2 cellular contexts compared by ENCODE assay signal in the genomic region with DNA sequence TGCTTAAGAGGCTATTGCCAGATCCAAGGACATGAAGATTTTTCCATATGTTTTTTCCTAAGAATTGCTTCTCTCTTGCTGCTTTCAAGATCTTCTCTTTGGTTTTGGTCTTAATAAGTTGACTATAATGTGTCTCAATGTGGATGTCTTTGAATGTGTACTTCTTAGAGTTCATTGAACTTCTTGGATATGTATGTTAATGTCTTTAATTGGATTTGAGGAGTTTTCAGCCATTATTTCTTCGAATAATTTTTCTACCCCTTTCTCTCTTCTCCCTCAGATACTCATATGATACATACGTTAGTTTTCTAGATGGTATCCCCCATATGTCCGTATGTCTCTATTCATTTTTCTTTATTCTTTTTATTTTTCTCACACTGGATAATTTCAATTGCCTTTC.
TF ChIP-seq lines count a peak whose summit lies in the region.

No MANE protein-coding gene starts in this region.

TF ChIP-seq in HepG2, 621 proteins besides CTCF, POLR2A, EP300 and RAD21 (continues in another document):
- TF ChIP-seq MED13 (CRISPR knock-in tag; IDR thresholded peaks at IDR 0.05) (no peak), RXRA (CRISPR knock-in tag; IDR thresholded peaks at IDR 0.05) (no peak), KLF16 (CRISPR knock-in tag; IDR thresholded peaks at IDR 0.05) (no peak), ZNF724P (CRISPR knock-in tag; IDR thresholded peaks at IDR 0.05; ENCODE audit: borderline replicate concordance) (no peak), ZNF737 (CRISPR knock-in tag; IDR thresholded peaks at IDR 0.05; ENCODE audit: borderline replicate concordance) (no peak), NCOA2 (CRISPR knock-in tag; IDR thresholded peaks at IDR 0.05) (no peak), NR3C1 (CRISPR knock-in tag; IDR thresholded peaks at IDR 0.05) (no peak), ZNF30 (CRISPR knock-in tag; IDR thresholded peaks at IDR 0.05) (no peak), ZNF234 (CRISPR knock-in tag; conservative IDR thresholded peaks at IDR 0.05) (no peak), SIN3A (IDR thresholded peaks at IDR 0.05; ENCODE audit: borderline replicate concordance, low read depth, low read length) (no peak), FOXK2 (IDR thresholded peaks at IDR 0.05) (no peak)
- TF ChIP-seq, protein P1, sequence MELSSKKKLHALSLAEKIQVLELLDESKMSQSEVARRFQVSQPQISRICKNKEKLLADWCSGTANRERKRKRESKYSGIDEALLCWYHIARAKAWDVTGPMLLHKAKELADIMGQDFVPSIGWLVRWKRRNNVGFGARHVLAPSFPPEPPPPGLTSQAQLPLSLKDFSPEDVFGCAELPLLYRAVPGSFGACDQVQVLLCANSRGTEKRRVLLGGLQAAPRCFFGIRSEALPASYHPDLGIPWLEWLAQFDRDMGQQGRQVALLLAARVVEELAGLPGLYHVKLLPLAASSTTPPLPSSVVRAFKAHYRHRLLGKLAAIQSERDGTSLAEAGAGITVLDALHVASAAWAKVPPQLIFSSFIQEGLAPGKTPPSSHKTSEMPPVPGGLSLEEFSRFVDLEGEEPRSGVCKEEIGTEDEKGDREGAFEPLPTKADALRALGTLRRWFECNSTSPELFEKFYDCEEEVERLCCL (CRISPR knock-in tag; IDR thresholded peaks at IDR 0.05; ENCODE audit: borderline replicate concordance), result no peak
- TF ChIP-seq, protein P2, sequence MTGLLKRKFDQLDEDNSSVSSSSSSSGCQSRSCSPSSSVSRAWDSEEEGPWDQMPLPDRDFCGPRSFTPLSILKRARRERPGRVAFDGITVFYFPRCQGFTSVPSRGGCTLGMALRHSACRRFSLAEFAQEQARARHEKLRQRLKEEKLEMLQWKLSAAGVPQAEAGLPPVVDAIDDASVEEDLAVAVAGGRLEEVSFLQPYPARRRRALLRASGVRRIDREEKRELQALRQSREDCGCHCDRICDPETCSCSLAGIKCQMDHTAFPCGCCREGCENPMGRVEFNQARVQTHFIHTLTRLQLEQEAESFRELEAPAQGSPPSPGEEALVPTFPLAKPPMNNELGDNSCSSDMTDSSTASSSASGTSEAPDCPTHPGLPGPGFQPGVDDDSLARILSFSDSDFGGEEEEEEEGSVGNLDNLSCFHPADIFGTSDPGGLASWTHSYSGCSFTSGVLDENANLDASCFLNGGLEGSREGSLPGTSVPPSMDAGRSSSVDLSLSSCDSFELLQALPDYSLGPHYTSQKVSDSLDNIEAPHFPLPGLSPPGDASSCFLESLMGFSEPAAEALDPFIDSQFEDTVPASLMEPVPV (CRISPR knock-in tag; IDR thresholded peaks at IDR 0.05), result no peak
- TF ChIP-seq, protein P3, sequence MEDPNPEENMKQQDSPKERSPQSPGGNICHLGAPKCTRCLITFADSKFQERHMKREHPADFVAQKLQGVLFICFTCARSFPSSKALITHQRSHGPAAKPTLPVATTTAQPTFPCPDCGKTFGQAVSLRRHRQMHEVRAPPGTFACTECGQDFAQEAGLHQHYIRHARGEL (CRISPR knock-in tag; IDR thresholded peaks at IDR 0.05), result no peak
- TF ChIP-seq, protein P4, sequence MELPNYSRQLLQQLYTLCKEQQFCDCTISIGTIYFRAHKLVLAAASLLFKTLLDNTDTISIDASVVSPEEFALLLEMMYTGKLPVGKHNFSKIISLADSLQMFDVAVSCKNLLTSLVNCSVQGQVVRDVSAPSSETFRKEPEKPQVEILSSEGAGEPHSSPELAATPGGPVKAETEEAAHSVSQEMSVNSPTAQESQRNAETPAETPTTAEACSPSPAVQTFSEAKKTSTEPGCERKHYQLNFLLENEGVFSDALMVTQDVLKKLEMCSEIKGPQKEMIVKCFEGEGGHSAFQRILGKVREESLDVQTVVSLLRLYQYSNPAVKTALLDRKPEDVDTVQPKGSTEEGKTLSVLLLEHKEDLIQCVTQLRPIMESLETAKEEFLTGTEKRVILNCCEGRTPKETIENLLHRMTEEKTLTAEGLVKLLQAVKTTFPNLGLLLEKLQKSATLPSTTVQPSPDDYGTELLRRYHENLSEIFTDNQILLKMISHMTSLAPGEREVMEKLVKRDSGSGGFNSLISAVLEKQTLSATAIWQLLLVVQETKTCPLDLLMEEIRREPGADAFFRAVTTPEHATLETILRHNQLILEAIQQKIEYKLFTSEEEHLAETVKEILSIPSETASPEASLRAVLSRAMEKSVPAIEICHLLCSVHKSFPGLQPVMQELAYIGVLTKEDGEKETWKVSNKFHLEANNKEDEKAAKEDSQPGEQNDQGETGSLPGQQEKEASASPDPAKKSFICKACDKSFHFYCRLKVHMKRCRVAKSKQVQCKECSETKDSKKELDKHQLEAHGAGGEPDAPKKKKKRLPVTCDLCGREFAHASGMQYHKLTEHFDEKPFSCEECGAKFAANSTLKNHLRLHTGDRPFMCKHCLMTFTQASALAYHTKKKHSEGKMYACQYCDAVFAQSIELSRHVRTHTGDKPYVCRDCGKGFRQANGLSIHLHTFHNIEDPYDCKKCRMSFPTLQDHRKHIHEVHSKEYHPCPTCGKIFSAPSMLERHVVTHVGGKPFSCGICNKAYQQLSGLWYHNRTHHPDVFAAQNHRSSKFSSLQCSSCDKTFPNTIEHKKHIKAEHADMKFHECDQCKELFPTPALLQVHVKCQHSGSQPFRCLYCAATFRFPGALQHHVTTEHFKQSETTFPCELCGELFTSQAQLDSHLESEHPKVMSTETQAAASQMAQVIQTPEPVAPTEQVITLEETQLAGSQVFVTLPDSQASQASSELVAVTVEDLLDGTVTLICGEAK (IDR thresholded peaks at IDR 0.05), result no peak
- TF ChIP-seq, protein P4 (CRISPR knock-in tag; IDR thresholded peaks at IDR 0.05), result no peak

TF ChIP-seq in HEK293, 187 proteins besides CTCF, POLR2A, EP300 and RAD21:
- TF ChIP-seq ZNF558 (tag by site-specific recombination; IDR thresholded peaks at IDR 0.05) (peak; percentile 100), ZNF555 (tag by site-specific recombination; conservative IDR thresholded peaks at IDR 0.05) (no peak)
